Comparison of ENCODE assay signal across 12 cellular contexts in the genomic region with DNA sequence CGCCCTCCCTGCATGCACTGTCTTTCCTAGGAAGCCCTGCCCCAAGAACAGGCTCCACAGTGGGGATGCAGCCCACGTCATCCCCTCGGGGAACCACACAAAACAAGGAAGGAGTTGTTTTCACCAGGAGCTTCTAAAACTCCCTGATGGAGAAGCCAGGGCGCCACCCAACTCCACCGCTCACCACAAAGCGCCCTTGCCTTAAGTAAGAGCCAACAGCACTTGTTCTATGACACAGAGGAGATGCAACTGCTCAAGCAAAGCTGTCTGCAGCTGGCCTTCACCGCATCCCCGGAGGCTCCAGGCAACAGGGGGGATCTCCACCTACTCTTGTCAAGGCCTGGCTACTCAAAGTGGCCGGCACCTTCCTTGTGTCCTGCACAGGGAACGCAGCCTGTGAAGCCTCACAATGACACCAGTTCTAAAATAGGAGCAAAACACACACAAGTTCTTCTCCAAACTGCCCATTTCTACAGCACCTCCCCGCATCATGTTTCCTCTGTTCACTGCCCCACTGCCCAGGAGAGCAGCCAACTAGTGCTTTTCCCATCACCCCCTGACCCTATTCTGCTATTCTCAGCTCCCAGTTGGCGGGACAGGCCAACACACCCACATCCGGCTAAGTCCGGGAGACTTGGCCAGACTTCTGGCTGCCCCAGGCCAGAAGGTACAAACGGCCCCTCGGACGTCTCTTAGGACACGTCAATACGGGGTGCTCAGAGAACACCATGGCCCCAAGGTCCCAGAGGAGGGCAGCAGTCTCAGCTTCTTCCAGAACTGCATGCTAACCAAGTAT. TPM values are rescaled to one million over a fixed set of nuclear protein-coding genes. Genes with fewer than 3 reads are reported as not detected.
DNase-seq lines count a peak whose midpoint lies in the region; ATAC-seq and TF ChIP-seq lines count a peak whose summit lies in the region.
"Had no signal": no experiment of that assay in that cellular context is flagged by ENCODE, and none has a peak within 500 bp of the region (broad histone marks: within the 10 kb centered on the region; RNA-seq: fewer than 3 reads in every experiment).

No MANE protein-coding gene starts in this region.

- no peaks in the 10 kb centered on the region for H3K27me3 Mint-ChIP-seq in CD8-positive, alpha-beta memory T cell
- H3K27me3 Mint-ChIP-seq: activated CD8-positive, alpha-beta memory T cell treated with anti-CD3 and anti-CD28 coated beads, Interleukin-2, amount 10 ng/mL, durations not matched to agents 7 days and 5 days had no signal

- H3K4me1 ChIP-seq in right atrium auricular region (peaks cover 2 to 36% of the 10 kb centered on the region in 2 donors), psoas muscle (peaks cover 49% of the 10 kb centered on the region), PC-9 (replicated peaks; ENCODE audit: insufficient read depth) (no peaks in the 10 kb centered on the region)
- no peaks in the 10 kb centered on the region for H3K4me1 ChIP-seq in CD8-positive, alpha-beta memory T cell (ENCODE audit: insufficient read depth, low read length)

- intact Hi-C loops in psoas muscle (cut with DNase I), result no loop called here
- intact Hi-C loops in PC-9 (cut with micrococcal nuclease; ENCODE audit: unreplicated experiment), result no loop called here

- peaks cover 0 to 43% (median 6%) of the 10 kb centered on the region in 3 donors for H3K36me3 Mint-ChIP-seq in CD8-positive, alpha-beta memory T cell
- H3K36me3 Mint-ChIP-seq: activated CD8-positive, alpha-beta memory T cell treated with anti-CD3 and anti-CD28 coated beads, Interleukin-2, amount 10 ng/mL, durations not matched to agents 7 days and 5 days had no signal

- peak overlapping the region in 1 of 8 donors; percentile 94 for H3K27ac Mint-ChIP-seq in CD8-positive, alpha-beta memory T cell
- H3K27ac Mint-ChIP-seq: activated CD8-positive, alpha-beta memory T cell treated with anti-CD3 and anti-CD28 coated beads, Interleukin-2, amount 10 ng/mL, durations not matched to agents 7 days and 5 days had no signal

- H3K9me3 ChIP-seq in right atrium auricular region (no peaks in the 10 kb centered on the region), psoas muscle (no peaks in the 10 kb centered on the region), PC-9 (ENCODE audit: insufficient read depth, low read depth) (no peaks in the 10 kb centered on the region)
- no peaks in the 10 kb centered on the region for H3K9me3 ChIP-seq in CD8-positive, alpha-beta memory T cell (ENCODE audit: low read length)

- no peak overlapping the region for H3K4me2 ChIP-seq in PC-9

- peak; percentile 72 to 83 (median 78) for ATAC-seq in psoas muscle
- ATAC-seq: activated CD8-positive, alpha-beta memory T cell treated with anti-CD3 and anti-CD28 coated beads, Interleukin-2, amount 10 ng/mL, durations not matched to agents 7 days and 5 days had no signal

- no peaks in the 10 kb centered on the region for H3K79me2 ChIP-seq in PC-9 (ENCODE audit: low read depth)

- in situ Hi-C loops in G401 (cut with HindIII; ENCODE audit: low sequenced_read_pairs), result no loop called here

- no peak for TF ChIP-seq CTCF in cardiac fibroblast (IDR thresholded peaks at IDR 0.05; ENCODE audit: low read depth, low read length)
- TF ChIP-seq CTCF in right atrium auricular region (IDR thresholded peaks at IDR 0.05), result no peak
- TF ChIP-seq CTCF in psoas muscle (IDR thresholded peaks at IDR 0.05), result no peak
- TF ChIP-seq CTCF in PC-9 (conservative IDR thresholded peaks at IDR 0.05), result no peak

- peaks cover 10% of the 10 kb centered on the region for H3F3A ChIP-seq in PC-9 (ENCODE audit: insufficient read depth, low read depth)

- no peaks in the 10 kb centered on the region for H3K9me2 ChIP-seq in PC-9 (ENCODE audit: insufficient read depth)

- peaks cover 4 to 10% (median 5%) of the 10 kb centered on the region in 3 donors for H3K4me1 Mint-ChIP-seq in CD8-positive, alpha-beta memory T cell

- BruUV-seq in PC-9 (replicated peaks; lab: Mats Ljungman, UMichigan), result no TSS peak

- no peaks in the 10 kb centered on the region for H3K9me3 Mint-ChIP-seq in CD8-positive, alpha-beta memory T cell

- no peak overlapping the region for H3K4me3 ChIP-seq in cardiac fibroblast (replicated peaks in 1 of 2; ENCODE audit: low read depth in 2 of 2, low read length in 2 of 2)
- H3K4me3 ChIP-seq in right atrium auricular region, result no peak overlapping the region
- peak overlapping the region; percentile 9 for H3K4me3 ChIP-seq in psoas muscle
- H3K4me3 ChIP-seq in PC-9, result no peak overlapping the region
- no peak overlapping the region for H3K4me3 ChIP-seq in CD8-positive, alpha-beta memory T cell (ENCODE audit: low read length)
- H3K4me3 ChIP-seq: lung had no signal

- H3K27ac ChIP-seq in right atrium auricular region (peak overlapping the region; percentile 72 to 77), psoas muscle (peak overlapping the region; percentile 73), PC-9 (no peak overlapping the region)
- H3K27ac ChIP-seq in CD8-positive, alpha-beta memory T cell (ENCODE audit: low read depth, low read length), result no peak overlapping the region

- 34 to 45% (median 41%) methylated on average over 19 of the region's 19 CpGs for WGBS in psoas muscle, 3 donors

- POLR2A ChIA-PET in PC-9 (lab: Charles Lee; ENCODE audit: unreplicated experiment), result no interaction called here
- POLR2A ChIA-PET in CD8-positive, alpha-beta memory T cell (lab: Charles Lee), result no interaction called here

- peaks cover 17% of the 10 kb centered on the region for H3K36me3 ChIP-seq in right atrium auricular region
- peaks cover 0 to 20% of the 10 kb centered on the region in 2 donors for H3K36me3 ChIP-seq in psoas muscle (ENCODE audit: insufficient read depth in 1 of 2, low read depth in 1 of 2)
- H3K36me3 ChIP-seq in PC-9 (ENCODE audit: low read depth), result no peaks in the 10 kb centered on the region
- H3K36me3 ChIP-seq in CD8-positive, alpha-beta memory T cell (ENCODE audit: insufficient read depth, low read length), result peaks cover 4% of the 10 kb centered on the region

- H3K4me3 Mint-ChIP-seq in CD8-positive, alpha-beta memory T cell, result no peak overlapping the region
- H3K4me3 Mint-ChIP-seq: activated CD8-positive, alpha-beta memory T cell treated with anti-CD3 and anti-CD28 coated beads, Interleukin-2, amount 10 ng/mL, durations not matched to agents 7 days and 5 days had no signal

- H2AFZ ChIP-seq in PC-9, result no peak overlapping the region

- peaks cover 6% of the 10 kb centered on the region; the same call in 1 of the 2 replicates for H4K20me1 ChIP-seq in PC-9 (ENCODE audit: insufficient read depth)

- DNase-seq in G401 (ENCODE audit: low spot score) (peak; percentile 30), cardiac fibroblast (ENCODE audit: low read depth in 2 of 2) (peak; percentile 77 to 90), right atrium auricular region (ENCODE audit: low spot score) (peak; percentile 82), psoas muscle (peak; percentile 67 to 88), PC-9 (no peak), AG20443 (ENCODE audit: low spot score) (no peak), NCI-H1092 treated with DMSO at 0.1 percent for 48 hours (lab: John Stamatoyannopoulos, UW) (no peak)
- no peak for DNase-seq in CD8-positive, alpha-beta memory T cell
- DNase-seq: activated CD8-positive, alpha-beta memory T cell treated with anti-CD3 and anti-CD28 coated beads, Interleukin-2, amount 10 ng/mL, durations not matched to agents 7 days and 5 days; NCI-H1048; T-helper 9 cell had no signal

- CTCF ChIA-PET in PC-9 (lab: Charles Lee), result no interaction called here
- CTCF ChIA-PET in CD8-positive, alpha-beta memory T cell (lab: Charles Lee), result no interaction called here

- no peaks in the 10 kb centered on the region for H3K27me3 ChIP-seq in right atrium auricular region
- H3K27me3 ChIP-seq in psoas muscle (ENCODE audit: insufficient read depth in 3 of 3, low read length in 2 of 3), result no peaks in the 10 kb centered on the region
- no peaks in the 10 kb centered on the region for H3K27me3 ChIP-seq in PC-9 (ENCODE audit: insufficient read depth, low read depth)
- no peaks in the 10 kb centered on the region for H3K27me3 ChIP-seq in CD8-positive, alpha-beta memory T cell (ENCODE audit: insufficient read depth, low read length, poor library complexity, severe bottlenecking)

RNA-seq across cellular contexts. Expression of a gene that starts 24.2 kb away (rescaled TPM):
- 158 and 323 TPM in 2 replicates for total RNA-seq in G401 (2014; rRNA removed; shearing (Covaris generic))
- total RNA-seq in right atrium auricular region, result 10 to 100 TPM; 47.7 to 84.0 TPM
- total RNA-seq in psoas muscle, result 10 to 100 TPM; 23.0 to 43.1 (median 37.8) TPM
- polyA plus RNA-seq in psoas muscle, result 10 to 100 TPM; 53.8 to 68.1 (median 57.7) TPM
- 86.2 and 138 TPM in 2 replicates for total RNA-seq in PC-9 (2021)
- total RNA-seq in CD8-positive, alpha-beta memory T cell, result 10 to 100 TPM; 47.5 to 48.2 TPM
- 58.1 TPM for polyA plus RNA-seq in CD8-positive, alpha-beta memory T cell

RNA-seq across cellular contexts. Expression of a gene that starts 29.8 kb away (rescaled TPM):
- total RNA-seq in G401 (2014; rRNA removed; shearing (Covaris generic)), result 21.4 and 24.9 TPM in 2 replicates
- total RNA-seq in right atrium auricular region (10 to 100 TPM; 12.0 to 25.4 TPM), psoas muscle (10 to 100 TPM in 3 of 4 donors, 1 to 10 TPM in 1; 9.0 to 24.8 (median 20.8) TPM), PC-9 (2021) (51.4 and 62.9 TPM in 2 replicates)
- 10 to 100 TPM; 11.4 to 22.2 (median 15.3) TPM for polyA plus RNA-seq in psoas muscle
- under 1 TPM; 0.53 to 0.59 TPM for total RNA-seq in CD8-positive, alpha-beta memory T cell
- polyA plus RNA-seq in CD8-positive, alpha-beta memory T cell, result not detected

RNA-seq across cellular contexts. Expression of a gene that starts 36.2 kb away (rescaled TPM):
- total RNA-seq in G401 (2014; rRNA removed; shearing (Covaris generic)), result 4.5 and 11.2 TPM in 2 replicates
- 10 to 100 TPM; 10.8 to 22.2 TPM for total RNA-seq in right atrium auricular region
- 10 to 100 TPM; 21.2 to 31.2 (median 30.3) TPM for total RNA-seq in psoas muscle
- polyA plus RNA-seq in psoas muscle, result 10 to 100 TPM; 13.9 to 23.7 (median 22.1) TPM
- 56.8 and 66.6 TPM in 2 replicates for total RNA-seq in PC-9 (2021)
- 10 to 100 TPM; 45.2 to 50.7 TPM for total RNA-seq in CD8-positive, alpha-beta memory T cell
- 13.0 TPM for polyA plus RNA-seq in CD8-positive, alpha-beta memory T cell

RNA-seq across cellular contexts. Expression of a gene that starts 48.6 kb away (rescaled TPM):
- 53.9 and 57.0 TPM in 2 replicates for total RNA-seq in G401 (2014; rRNA removed; shearing (Covaris generic))
- total RNA-seq in right atrium auricular region, result 10 to 100 TPM; 47.1 to 78.3 TPM
- total RNA-seq in psoas muscle, result 10 to 100 TPM; 40.0 to 62.0 (median 48.9) TPM
- polyA plus RNA-seq in psoas muscle, result 10 to 100 TPM; 65.3 to 82.2 (median 70.5) TPM
- 60.8 and 61.4 TPM in 2 replicates for total RNA-seq in PC-9 (2021)
- 100 to 1,000 TPM; 108 to 110 TPM for total RNA-seq in CD8-positive, alpha-beta memory T cell
- polyA plus RNA-seq in CD8-positive, alpha-beta memory T cell, result 16.3 TPM

RNA-seq across cellular contexts. Expression of a gene that starts 48.9 kb away (rescaled TPM):
- 19.2 and 36.9 TPM in 2 replicates for total RNA-seq in G401 (2014; rRNA removed; shearing (Covaris generic))
- 1 to 10 TPM; 4.0 TPM for total RNA-seq in right atrium auricular region
- 10 to 100 TPM in 2 of 4 donors, 1 to 10 TPM in 2; 5.8 to 16.2 (median 9.0) TPM for total RNA-seq in psoas muscle
- polyA plus RNA-seq in psoas muscle, result 10 to 100 TPM in 2 of 3 donors, 1 to 10 TPM in 1; 8.9 to 17.5 (median 11.7) TPM
- 33.5 and 38.4 TPM in 2 replicates for total RNA-seq in PC-9 (2021)
- total RNA-seq in CD8-positive, alpha-beta memory T cell, result 10 to 100 TPM; 63.6 to 63.9 TPM
- polyA plus RNA-seq in CD8-positive, alpha-beta memory T cell, result 35.1 TPM

Comparison
In these comparisons a context has a peak if more than half of its experiments do, and no peak if none do; other contexts are left out.
1. DNase-seq: peak in G401 (single experiment), cardiac fibroblast (2 of 2), right atrium auricular region (single experiment) and psoas muscle (2 of 2); none in PC-9 (0 of 2), AG20443 (single experiment), NCI-H1092 treated with DMSO at 0.1 percent for 48 hours (single experiment) and CD8-positive, alpha-beta memory T cell (0 of 5).
2. H3K27ac ChIP-seq: peak in right atrium auricular region (2 of 2) and psoas muscle (single experiment); none in PC-9 (single experiment) and CD8-positive, alpha-beta memory T cell (single experiment).
3. RNA of a gene that starts 29.8 kb away (total RNA-seq): 51.4 to 62.9 TPM in PC-9, 12.0 to 25.4 TPM in right atrium auricular region, 21.4 to 24.9 TPM in G401 and 9.0 to 24.8 TPM in psoas muscle; 0.53 to 0.59 TPM in CD8-positive, alpha-beta memory T cell; every median in the first group is over 4 times any median in the second.